Comparison of ENCODE assay signal across 8 cellular contexts in genomic region chr9:87725356-87725899, GRCh38. TPM values are rescaled to one million over a fixed set of nuclear protein-coding genes. Genes with fewer than 3 reads are reported as not detected.
DNase-seq lines count a peak whose midpoint lies in the region; ATAC-seq and TF ChIP-seq lines count a peak whose summit lies in the region.

No MANE protein-coding gene starts in this region.

- H3K9me3 ChIP-seq in liver (ENCODE audit: control insufficient read depth in 4 of 4, low read length in 3 of 4): no peaks in the 10 kb centered on the region

- peaks cover 28% of the 10 kb centered on the region for H3K4me1 Mint-ChIP-seq in activated T-cell treated with anti-CD3 and anti-CD28 coated beads, Interleukin-2, amount 50 U/mL, for 24 hours (ENCODE audit: low read depth)
- H3K4me1 Mint-ChIP-seq in chondrocyte (ENCODE audit: low read depth): peaks cover 26% of the 10 kb centered on the region

- 13% methylated on average over 25 of the region's 25 CpGs for WGBS in liver

- TF ChIP-seq RAD21 in liver (IDR thresholded peaks at IDR 0.05): no peak

- no peaks in the 10 kb centered on the region for H3K9me3 Mint-ChIP-seq in activated T-cell treated with anti-CD3 and anti-CD28 coated beads, Interleukin-2, amount 50 U/mL, for 24 hours
- no peaks in the 10 kb centered on the region for H3K9me3 Mint-ChIP-seq in chondrocyte (ENCODE audit: low read depth)

- H3K36me3 ChIP-seq in liver (ENCODE audit: control insufficient read depth in 4 of 4, insufficient read depth in 3 of 4, low read depth in 1 of 4, low read length in 3 of 4): peaks cover 1 to 18% (median 11%) of the 10 kb centered on the region in 4 donors

- no peaks in the 10 kb centered on the region for H3K27me3 ChIP-seq in liver (ENCODE audit: control insufficient read depth in 4 of 4, insufficient read depth in 4 of 4, low read length in 3 of 4)

- peaks cover 6% of the 10 kb centered on the region for H3K36me3 Mint-ChIP-seq in activated T-cell treated with anti-CD3 and anti-CD28 coated beads, Interleukin-2, amount 50 U/mL, for 24 hours (ENCODE audit: low read depth)
- H3K36me3 Mint-ChIP-seq in chondrocyte (ENCODE audit: low read depth): peaks cover 13% of the 10 kb centered on the region

- no peak for DNase-seq in activated T-cell treated with anti-CD3 and anti-CD28 coated beads, Interleukin-2, amount 50 U/mL, for 24 hours
- DNase-seq in activated T-cell treated with anti-CD3 and anti-CD28 coated beads, Interleukin-2, amount 50 U/mL, for 48 hours: no peak
- DNase-seq in chondrocyte (ENCODE audit: low spot score): no peak
- no peak for DNase-seq in dedifferentiated amniotic fluid mesenchymal stem cell (ENCODE audit: extremely low spot score)

- H3K27me3 Mint-ChIP-seq in activated T-cell treated with anti-CD3 and anti-CD28 coated beads, Interleukin-2, amount 50 U/mL, for 24 hours: peaks cover 30% of the 10 kb centered on the region
- H3K27me3 Mint-ChIP-seq in chondrocyte (ENCODE audit: low read depth): peaks cover 3% of the 10 kb centered on the region

- TF ChIP-seq CTCF in chondrocyte (IDR thresholded peaks at IDR 0.05) (no peak), liver (IDR thresholded peaks at IDR 0.05; ENCODE audit: low read depth, low read length, missing input control) (no peak)

- ATAC-seq in HG03342 (IDR thresholded peaks at IDR 0.05; ENCODE audit: unreplicated experiment): no peak
- no peak for ATAC-seq in HG03469 (IDR thresholded peaks at IDR 0.05; ENCODE audit: unreplicated experiment)

- peaks cover 0 to 9% (median 0%) of the 10 kb centered on the region in 4 donors for H3K4me1 ChIP-seq in liver (ENCODE audit: control insufficient read depth in 4 of 4, insufficient read depth in 4 of 4, low read length in 3 of 4)

- H3K9ac ChIP-seq in liver (ENCODE audit: low read depth in 1 of 2, low read length in 2 of 2): peak overlapping the region in 1 of 2 donors; percentile 83

- H3K4me3 Mint-ChIP-seq in activated T-cell treated with anti-CD3 and anti-CD28 coated beads, Interleukin-2, amount 50 U/mL, for 24 hours: peak overlapping the region; percentile 82
- H3K4me3 Mint-ChIP-seq in chondrocyte (ENCODE audit: unreplicated experiment): peak overlapping the region; percentile 94

- H3K27ac Mint-ChIP-seq in activated T-cell treated with anti-CD3 and anti-CD28 coated beads, Interleukin-2, amount 50 U/mL, for 24 hours: peak overlapping the region; percentile 84
- peak overlapping the region; percentile 97 for H3K27ac Mint-ChIP-seq in chondrocyte (ENCODE audit: unreplicated experiment)

- peak overlapping the region; percentile 57 to 76 (median 63) for H3K4me3 ChIP-seq in liver (ENCODE audit: low read depth in 1 of 3, low read length in 3 of 3)

- peak overlapping the region; percentile 92 to 98 for H3K27ac ChIP-seq in liver (ENCODE audit: low read depth in 1 of 2, low read length in 2 of 2)
- peak overlapping the region; percentile 95 for H3K27ac ChIP-seq in temporal lobe (ENCODE audit: low read depth, low read length)

TF ChIP-seq in liver, 16 proteins besides CTCF, POLR2A, EP300 and RAD21:
- TF ChIP-seq EGR1 (IDR thresholded peaks at IDR 0.05; ENCODE audit: low read depth in 2 of 2) (no peak), MAX (IDR thresholded peaks at IDR 0.05) (no peak), YY1 (IDR thresholded peaks at IDR 0.05) (no peak), NR2F2 (IDR thresholded peaks at IDR 0.05) (no peak), TAF1 (conservative IDR thresholded peaks at IDR 0.05) (no peak), FOXA1 (IDR thresholded peaks at IDR 0.05) (no peak), FOXA2 (IDR thresholded peaks at IDR 0.05) (no peak), REST (IDR thresholded peaks at IDR 0.05) (no peak), RXRA (IDR thresholded peaks at IDR 0.05) (no peak), JUND (IDR thresholded peaks at IDR 0.05) (no peak), SP1 (IDR thresholded peaks at IDR 0.05) (no peak), HNF4G (IDR thresholded peaks at IDR 0.05) (no peak), HNF4A (conservative IDR thresholded peaks at IDR 0.05) (no peak), GABPA (IDR thresholded peaks at IDR 0.05 in 1 of 2, conservative IDR thresholded peaks at IDR 0.05 in 1 of 2) (no peak)
- TF ChIP-seq, protein P1, sequence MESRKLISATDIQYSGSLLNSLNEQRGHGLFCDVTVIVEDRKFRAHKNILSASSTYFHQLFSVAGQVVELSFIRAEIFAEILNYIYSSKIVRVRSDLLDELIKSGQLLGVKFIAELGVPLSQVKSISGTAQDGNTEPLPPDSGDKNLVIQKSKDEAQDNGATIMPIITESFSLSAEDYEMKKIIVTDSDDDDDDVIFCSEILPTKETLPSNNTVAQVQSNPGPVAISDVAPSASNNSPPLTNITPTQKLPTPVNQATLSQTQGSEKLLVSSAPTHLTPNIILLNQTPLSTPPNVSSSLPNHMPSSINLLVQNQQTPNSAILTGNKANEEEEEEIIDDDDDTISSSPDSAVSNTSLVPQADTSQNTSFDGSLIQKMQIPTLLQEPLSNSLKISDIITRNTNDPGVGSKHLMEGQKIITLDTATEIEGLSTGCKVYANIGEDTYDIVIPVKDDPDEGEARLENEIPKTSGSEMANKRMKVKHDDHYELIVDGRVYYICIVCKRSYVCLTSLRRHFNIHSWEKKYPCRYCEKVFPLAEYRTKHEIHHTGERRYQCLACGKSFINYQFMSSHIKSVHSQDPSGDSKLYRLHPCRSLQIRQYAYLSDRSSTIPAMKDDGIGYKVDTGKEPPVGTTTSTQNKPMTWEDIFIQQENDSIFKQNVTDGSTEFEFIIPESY (IDR thresholded peaks at IDR 0.05): no peak
- TF ChIP-seq, protein P2, sequence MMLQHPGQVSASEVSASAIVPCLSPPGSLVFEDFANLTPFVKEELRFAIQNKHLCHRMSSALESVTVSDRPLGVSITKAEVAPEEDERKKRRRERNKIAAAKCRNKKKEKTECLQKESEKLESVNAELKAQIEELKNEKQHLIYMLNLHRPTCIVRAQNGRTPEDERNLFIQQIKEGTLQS (IDR thresholded peaks at IDR 0.05): no peak

RNA-seq across cellular contexts. Expression of gene CTSL, which starts 0.5 kb away (rescaled TPM):
- 77.7 to 119 TPM (median 84.6 TPM) in 3 replicates for total RNA-seq in chondrocyte
- total RNA-seq in liver: 100 to 1,000 TPM; 156 to 193 TPM
- 100 to 1,000 TPM; 167 to 210 TPM for polyA plus RNA-seq in liver
- 27.3 TPM for total RNA-seq in temporal lobe
